16 cellular contexts compared by ENCODE assay signal in the genomic region with DNA sequence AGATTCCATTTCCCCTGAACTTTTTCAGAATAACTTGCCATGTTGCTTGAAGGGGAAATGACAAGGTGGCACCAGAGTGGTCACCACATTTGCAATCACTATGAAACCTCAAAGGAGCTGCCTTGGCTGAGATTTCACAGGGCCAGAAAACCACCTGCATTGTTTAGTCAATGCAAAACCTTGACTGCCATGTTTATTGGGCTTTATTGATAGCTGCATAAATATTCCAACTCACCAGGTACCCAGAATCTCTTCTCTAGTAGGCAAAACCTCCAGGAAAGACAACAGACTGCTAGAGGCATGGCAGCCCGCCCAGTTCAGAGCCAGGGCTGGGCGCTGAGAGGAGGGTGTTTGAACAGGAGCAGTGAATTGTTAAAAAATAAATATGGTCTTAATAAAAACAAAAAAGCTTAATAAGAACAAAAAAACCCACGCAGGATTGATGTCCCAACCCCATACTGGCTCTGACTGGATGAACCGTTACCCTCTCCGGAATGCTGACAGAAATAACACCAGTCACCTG.
"Had no signal": no experiment of that assay in that cellular context is flagged by ENCODE, and none has a peak within 500 bp of the region (broad histone marks: within the 10 kb centered on the region; RNA-seq: fewer than 3 reads in every experiment).

No MANE protein-coding gene starts in this region.

- H3K36me3 ChIP-seq: neutrophil, right lobe of liver, transverse colon had no signal

- H3K4me3 ChIP-seq: heart left ventricle, mucosa of descending colon, psoas muscle, right lobe of liver, testis, transverse colon had no signal

- H3K4me1 ChIP-seq: heart left ventricle, psoas muscle, right lobe of liver, testis, transverse colon had no signal

- DNase-seq: effector memory CD4-positive, alpha-beta T cell; heart left ventricle; hippocampal formation; left colon; mammary epithelial cell; mucosa of descending colon; naive thymus-derived CD8-positive, alpha-beta T cell; psoas muscle; retina; stimulated activated CD4-positive, alpha-beta T cell treated with anti-CD3 and anti-CD28 coated beads, Interleukin-4, amount 100 ng/mL, for 1 hour; testis; transverse colon had no signal

- H3K27ac ChIP-seq: heart left ventricle, neutrophil, psoas muscle, right lobe of liver, testis, transverse colon had no signal

- ATAC-seq: esophagus mucosa; heart left ventricle; left colon; mucosa of descending colon; naive thymus-derived CD8-positive, alpha-beta T cell; psoas muscle; stimulated activated memory B cell treated with anti-CD40 and anti-IgM and Interleukin-4, amounts not matched to agents 10 μg/mL and 1 μg/mL and 100 μg/mL, for 72 hours had no signal

- H3K27me3 ChIP-seq: heart left ventricle, neutrophil, right lobe of liver, testis, transverse colon had no signal

- H3K9me3 ChIP-seq: heart left ventricle, mucosa of descending colon, neutrophil, psoas muscle, right lobe of liver, testis, transverse colon had no signal
